Comparison of ENCODE assay signal across 8 cellular contexts in the genomic region with DNA sequence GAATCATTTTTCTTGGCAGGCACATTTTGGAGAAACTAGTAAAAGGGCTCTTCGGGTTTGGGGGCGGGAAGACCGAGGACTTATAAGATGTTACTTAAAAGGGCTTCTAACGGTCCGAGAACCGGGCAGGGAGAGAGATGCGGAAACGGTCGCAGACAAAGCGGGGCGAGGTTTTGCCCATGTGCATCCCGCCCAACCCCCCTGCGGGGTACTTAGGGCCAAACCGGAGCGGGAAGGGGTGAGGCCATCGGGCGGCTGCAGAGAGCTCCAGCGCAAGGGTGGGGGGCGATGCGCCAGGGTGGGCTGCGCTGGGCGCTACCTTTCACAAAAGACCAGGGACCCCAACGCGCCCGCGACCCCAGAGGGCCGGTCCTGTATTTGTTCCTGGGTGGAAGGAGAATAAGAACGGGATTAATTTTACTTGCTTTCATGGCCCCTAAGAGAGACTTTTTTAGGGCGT. TPM values are rescaled to one million over a fixed set of nuclear protein-coding genes. Genes with fewer than 3 reads are reported as not detected.
A peak's percentile ranks its signal among the peaks of the same experiment; 100 is the strongest.
DNase-seq lines count a peak whose midpoint lies in the region; ATAC-seq, FAIRE-seq and TF ChIP-seq lines count a peak whose summit lies in the region.

No MANE protein-coding gene starts in this region.

- H3K9me3 ChIP-seq in right cardiac atrium (ENCODE audit: control insufficient read depth, low read length), result no peaks in the 10 kb centered on the region
- H3K9me3 ChIP-seq in psoas muscle, result no peaks in the 10 kb centered on the region

- H3K36me3 ChIP-seq in psoas muscle (ENCODE audit: insufficient read depth in 1 of 2, low read depth in 1 of 2), result peaks cover 4 to 35% of the 10 kb centered on the region in 2 donors

- FAIRE-seq in GM19239 (lab: Jason Lieb, UNC), result no peak

- H3K4me1 ChIP-seq in right cardiac atrium (ENCODE audit: control insufficient read depth, insufficient read depth, low read length), result peaks cover 3% of the 10 kb centered on the region
- H3K4me1 ChIP-seq in psoas muscle, result peaks cover 39% of the 10 kb centered on the region

- peak overlapping the region; percentile 95 for H3K27ac ChIP-seq in angular gyrus (ENCODE audit: low read depth, low read length)
- peak overlapping the region; percentile 91 for H3K27ac ChIP-seq in right cardiac atrium (ENCODE audit: low read length)
- peak overlapping the region; percentile 98 for H3K27ac ChIP-seq in psoas muscle

- ATAC-seq in SK-N-SH treated with all-trans-retinoic acid at 6 μM for 48 hours (no peak), right cardiac atrium (peak; percentile 3 to 33), psoas muscle (peak; percentile 15 to 37 (median 33)), GM19023 (IDR thresholded peaks at IDR 0.05; ENCODE audit: unreplicated experiment) (no peak)

- DNase-seq in D341Med (ENCODE audit: low spot score) (peak; percentile 59), LNCaP clone FGC (ENCODE audit: low read depth) (no peak), right cardiac atrium (peak; percentile 83 to 89 (median 88)), psoas muscle (peak; percentile 79 to 84), GM19239 (ENCODE audit: insufficient read length, low spot score) (no peak)

- H3K27me3 ChIP-seq in right cardiac atrium (ENCODE audit: control insufficient read depth, insufficient read depth) (no peaks in the 10 kb centered on the region), psoas muscle (ENCODE audit: insufficient read depth in 3 of 3, low read length in 2 of 3) (no peaks in the 10 kb centered on the region)

- TF ChIP-seq CTCF in LNCaP clone FGC (IDR thresholded peaks at IDR 0.05; ENCODE audit: control insufficient read depth, extremely low read depth, insufficient read depth) (no peak), psoas muscle (IDR thresholded peaks at IDR 0.05) (no peak)

- intact Hi-C loops in right cardiac atrium (cut with DNase I), result loop anchor here in 1 of 4 donors (2.0 kb wide), 1 partner anchor 34 kb away; a partner anchor contains a TSS
- intact Hi-C loops in psoas muscle (cut with DNase I), result loop anchor here in 1 of 2 donors (2.0 to 10.0 kb wide), 3 partner anchors 34 to 176 kb away; a partner anchor contains a TSS

- H3K4me3 ChIP-seq in LNCaP clone FGC (ENCODE audit: low read depth, low read length) (peak overlapping the region; percentile 97), right cardiac atrium (ENCODE audit: low read length) (peak overlapping the region; percentile 98), psoas muscle (peak overlapping the region; percentile 96)

- under 1% methylated on average over 29 of the region's 29 CpGs for WGBS in right cardiac atrium
- 0 to 1% (median 0%) methylated on average over 28 to 29 of the region's 29 CpGs for WGBS in psoas muscle, 3 donors

TF ChIP-seq in SK-N-SH treated with all-trans-retinoic acid at 6 μM for 48 hours, 23 proteins besides CTCF, POLR2A, EP300 and RAD21:
- TF ChIP-seq, protein P1, sequence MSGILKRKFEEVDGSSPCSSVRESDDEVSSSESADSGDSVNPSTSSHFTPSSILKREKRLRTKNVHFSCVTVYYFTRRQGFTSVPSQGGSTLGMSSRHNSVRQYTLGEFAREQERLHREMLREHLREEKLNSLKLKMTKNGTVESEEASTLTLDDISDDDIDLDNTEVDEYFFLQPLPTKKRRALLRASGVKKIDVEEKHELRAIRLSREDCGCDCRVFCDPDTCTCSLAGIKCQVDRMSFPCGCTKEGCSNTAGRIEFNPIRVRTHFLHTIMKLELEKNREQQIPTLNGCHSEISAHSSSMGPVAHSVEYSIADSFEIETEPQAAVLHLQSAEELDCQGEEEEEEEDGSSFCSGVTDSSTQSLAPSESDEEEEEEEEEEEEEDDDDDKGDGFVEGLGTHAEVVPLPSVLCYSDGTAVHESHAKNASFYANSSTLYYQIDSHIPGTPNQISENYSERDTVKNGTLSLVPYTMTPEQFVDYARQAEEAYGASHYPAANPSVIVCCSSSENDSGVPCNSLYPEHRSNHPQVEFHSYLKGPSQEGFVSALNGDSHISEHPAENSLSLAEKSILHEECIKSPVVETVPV (CRISPR knock-in tag; IDR thresholded peaks at IDR 0.05), result 0 out of 2 replicates have a peak, but pooled peaks have one; percentile 18
- TF ChIP-seq ZNF8 (CRISPR knock-in tag; IDR thresholded peaks at IDR 0.05) (no peak), RARB (CRISPR knock-in tag; IDR thresholded peaks at IDR 0.05) (0 out of 2 replicates have a peak, but pooled peaks have one; percentile 20), GLIS3 (CRISPR knock-in tag; IDR thresholded peaks at IDR 0.05) (peak; percentile 91), TCF4 (CRISPR knock-in tag; IDR thresholded peaks at IDR 0.05; ENCODE audit: borderline replicate concordance) (peak; percentile 27; the same call in 1 of the 2 replicates), ZNF70 (CRISPR knock-in tag; IDR thresholded peaks at IDR 0.05) (no peak), ESRRG (CRISPR knock-in tag; IDR thresholded peaks at IDR 0.05) (peak; percentile 26; the same call in 1 of the 2 replicates)
- TF ChIP-seq, protein P2, sequence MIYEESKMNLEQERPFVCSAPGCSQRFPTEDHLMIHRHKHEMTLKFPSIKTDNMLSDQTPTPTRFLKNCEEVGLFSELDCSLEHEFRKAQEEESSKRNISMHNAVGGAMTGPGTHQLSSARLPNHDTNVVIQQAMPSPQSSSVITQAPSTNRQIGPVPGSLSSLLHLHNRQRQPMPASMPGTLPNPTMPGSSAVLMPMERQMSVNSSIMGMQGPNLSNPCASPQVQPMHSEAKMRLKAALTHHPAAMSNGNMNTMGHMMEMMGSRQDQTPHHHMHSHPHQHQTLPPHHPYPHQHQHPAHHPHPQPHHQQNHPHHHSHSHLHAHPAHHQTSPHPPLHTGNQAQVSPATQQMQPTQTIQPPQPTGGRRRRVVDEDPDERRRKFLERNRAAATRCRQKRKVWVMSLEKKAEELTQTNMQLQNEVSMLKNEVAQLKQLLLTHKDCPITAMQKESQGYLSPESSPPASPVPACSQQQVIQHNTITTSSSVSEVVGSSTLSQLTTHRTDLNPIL (CRISPR knock-in tag; IDR thresholded peaks at IDR 0.05; ENCODE audit: low read depth), result peak; percentile 23; the same call in 1 of the 2 replicates

RNA-seq across cellular contexts. Expression of a gene that starts 0.6 kb away (rescaled TPM):
- total RNA-seq in right cardiac atrium (100 to 1,000 TPM; 130 to 250 (median 200) TPM), psoas muscle (100 to 1,000 TPM; 136 to 220 (median 201) TPM)
- polyA plus RNA-seq in right cardiac atrium (170 TPM), psoas muscle (100 to 1,000 TPM; 175 to 487 (median 187) TPM)

RNA-seq across cellular contexts. Expression of a gene that starts 3.7 kb away (rescaled TPM):
- total RNA-seq in right cardiac atrium, result 10 to 100 TPM; 20.7 to 26.6 (median 24.2) TPM
- 11.1 TPM for polyA plus RNA-seq in right cardiac atrium
- 10 to 100 TPM; 12.7 to 18.0 (median 15.4) TPM for total RNA-seq in psoas muscle
- 10 to 100 TPM in 1 of 3 donors, 1 to 10 TPM in 2; 4.1 to 10.9 (median 6.5) TPM for polyA plus RNA-seq in psoas muscle

RNA-seq across cellular contexts. Expression of a gene that starts 21.7 kb away (rescaled TPM):
- 100 to 1,000 TPM; 180 to 208 (median 199) TPM for total RNA-seq in right cardiac atrium
- polyA plus RNA-seq in right cardiac atrium, result 264 TPM
- total RNA-seq in psoas muscle, result 100 to 1,000 TPM; 113 to 182 (median 153) TPM
- polyA plus RNA-seq in psoas muscle, result 100 to 1,000 TPM; 181 to 224 (median 206) TPM

RNA-seq across cellular contexts. Expression of a gene that starts 23.6 kb away (rescaled TPM):
- 10 to 100 TPM; 22.4 to 60.2 (median 34.1) TPM for total RNA-seq in right cardiac atrium
- polyA plus RNA-seq in right cardiac atrium, result 63.6 TPM
- 10 to 100 TPM in 3 of 4 donors, 1 to 10 TPM in 1; 6.3 to 38.4 (median 23.9) TPM for total RNA-seq in psoas muscle
- polyA plus RNA-seq in psoas muscle, result 100 to 1,000 TPM in 1 of 3 donors, 1 to 10 TPM in 2; 3.1 to 321 (median 3.2) TPM

RNA-seq across cellular contexts. Expression of a gene that starts 30.0 kb away (rescaled TPM):
- 1 to 10 TPM; 2.5 to 5.8 (median 5.0) TPM for total RNA-seq in right cardiac atrium
- polyA plus RNA-seq in right cardiac atrium, result 5.3 TPM
- total RNA-seq in psoas muscle, result 1 to 10 TPM; 2.2 to 3.9 (median 2.6) TPM
- 1 to 10 TPM; 1.8 to 4.1 (median 1.8) TPM for polyA plus RNA-seq in psoas muscle

Comparison
In these comparisons a context has a peak if more than half of its experiments do, and no peak if none do; other contexts are left out.
1. DNase-seq: peak in D341Med (single experiment), right cardiac atrium (3 of 3) and psoas muscle (2 of 2); none in LNCaP clone FGC (single experiment) and GM19239 (single experiment).
2. ATAC-seq: peak in right cardiac atrium (2 of 2) and psoas muscle (4 of 4); none in SK-N-SH treated with all-trans-retinoic acid at 6 μM for 48 hours (single experiment) and GM19023 (single experiment).
3. Peak in every context shown above with its lines, with median percentiles within 50 percentile points of each other: H3K4me3 ChIP-seq and H3K27ac ChIP-seq.